1 cellular context compared by ENCODE assay signal in genomic region chr10:104429834-104430233, GRCh38.
TF ChIP-seq lines count a peak whose summit lies in the region.

No MANE protein-coding gene starts in this region.

TF ChIP-seq in GM23338, 12 proteins besides CTCF, POLR2A, EP300 and RAD21 (continued from another document):
- no peak for TF ChIP-seq REST (IDR thresholded peaks at IDR 0.05; ENCODE audit: unreplicated experiment)
- no peak for TF ChIP-seq STAT1 (IDR thresholded peaks at IDR 0.05; ENCODE audit: unreplicated experiment)
- TF ChIP-seq, protein P1, sequence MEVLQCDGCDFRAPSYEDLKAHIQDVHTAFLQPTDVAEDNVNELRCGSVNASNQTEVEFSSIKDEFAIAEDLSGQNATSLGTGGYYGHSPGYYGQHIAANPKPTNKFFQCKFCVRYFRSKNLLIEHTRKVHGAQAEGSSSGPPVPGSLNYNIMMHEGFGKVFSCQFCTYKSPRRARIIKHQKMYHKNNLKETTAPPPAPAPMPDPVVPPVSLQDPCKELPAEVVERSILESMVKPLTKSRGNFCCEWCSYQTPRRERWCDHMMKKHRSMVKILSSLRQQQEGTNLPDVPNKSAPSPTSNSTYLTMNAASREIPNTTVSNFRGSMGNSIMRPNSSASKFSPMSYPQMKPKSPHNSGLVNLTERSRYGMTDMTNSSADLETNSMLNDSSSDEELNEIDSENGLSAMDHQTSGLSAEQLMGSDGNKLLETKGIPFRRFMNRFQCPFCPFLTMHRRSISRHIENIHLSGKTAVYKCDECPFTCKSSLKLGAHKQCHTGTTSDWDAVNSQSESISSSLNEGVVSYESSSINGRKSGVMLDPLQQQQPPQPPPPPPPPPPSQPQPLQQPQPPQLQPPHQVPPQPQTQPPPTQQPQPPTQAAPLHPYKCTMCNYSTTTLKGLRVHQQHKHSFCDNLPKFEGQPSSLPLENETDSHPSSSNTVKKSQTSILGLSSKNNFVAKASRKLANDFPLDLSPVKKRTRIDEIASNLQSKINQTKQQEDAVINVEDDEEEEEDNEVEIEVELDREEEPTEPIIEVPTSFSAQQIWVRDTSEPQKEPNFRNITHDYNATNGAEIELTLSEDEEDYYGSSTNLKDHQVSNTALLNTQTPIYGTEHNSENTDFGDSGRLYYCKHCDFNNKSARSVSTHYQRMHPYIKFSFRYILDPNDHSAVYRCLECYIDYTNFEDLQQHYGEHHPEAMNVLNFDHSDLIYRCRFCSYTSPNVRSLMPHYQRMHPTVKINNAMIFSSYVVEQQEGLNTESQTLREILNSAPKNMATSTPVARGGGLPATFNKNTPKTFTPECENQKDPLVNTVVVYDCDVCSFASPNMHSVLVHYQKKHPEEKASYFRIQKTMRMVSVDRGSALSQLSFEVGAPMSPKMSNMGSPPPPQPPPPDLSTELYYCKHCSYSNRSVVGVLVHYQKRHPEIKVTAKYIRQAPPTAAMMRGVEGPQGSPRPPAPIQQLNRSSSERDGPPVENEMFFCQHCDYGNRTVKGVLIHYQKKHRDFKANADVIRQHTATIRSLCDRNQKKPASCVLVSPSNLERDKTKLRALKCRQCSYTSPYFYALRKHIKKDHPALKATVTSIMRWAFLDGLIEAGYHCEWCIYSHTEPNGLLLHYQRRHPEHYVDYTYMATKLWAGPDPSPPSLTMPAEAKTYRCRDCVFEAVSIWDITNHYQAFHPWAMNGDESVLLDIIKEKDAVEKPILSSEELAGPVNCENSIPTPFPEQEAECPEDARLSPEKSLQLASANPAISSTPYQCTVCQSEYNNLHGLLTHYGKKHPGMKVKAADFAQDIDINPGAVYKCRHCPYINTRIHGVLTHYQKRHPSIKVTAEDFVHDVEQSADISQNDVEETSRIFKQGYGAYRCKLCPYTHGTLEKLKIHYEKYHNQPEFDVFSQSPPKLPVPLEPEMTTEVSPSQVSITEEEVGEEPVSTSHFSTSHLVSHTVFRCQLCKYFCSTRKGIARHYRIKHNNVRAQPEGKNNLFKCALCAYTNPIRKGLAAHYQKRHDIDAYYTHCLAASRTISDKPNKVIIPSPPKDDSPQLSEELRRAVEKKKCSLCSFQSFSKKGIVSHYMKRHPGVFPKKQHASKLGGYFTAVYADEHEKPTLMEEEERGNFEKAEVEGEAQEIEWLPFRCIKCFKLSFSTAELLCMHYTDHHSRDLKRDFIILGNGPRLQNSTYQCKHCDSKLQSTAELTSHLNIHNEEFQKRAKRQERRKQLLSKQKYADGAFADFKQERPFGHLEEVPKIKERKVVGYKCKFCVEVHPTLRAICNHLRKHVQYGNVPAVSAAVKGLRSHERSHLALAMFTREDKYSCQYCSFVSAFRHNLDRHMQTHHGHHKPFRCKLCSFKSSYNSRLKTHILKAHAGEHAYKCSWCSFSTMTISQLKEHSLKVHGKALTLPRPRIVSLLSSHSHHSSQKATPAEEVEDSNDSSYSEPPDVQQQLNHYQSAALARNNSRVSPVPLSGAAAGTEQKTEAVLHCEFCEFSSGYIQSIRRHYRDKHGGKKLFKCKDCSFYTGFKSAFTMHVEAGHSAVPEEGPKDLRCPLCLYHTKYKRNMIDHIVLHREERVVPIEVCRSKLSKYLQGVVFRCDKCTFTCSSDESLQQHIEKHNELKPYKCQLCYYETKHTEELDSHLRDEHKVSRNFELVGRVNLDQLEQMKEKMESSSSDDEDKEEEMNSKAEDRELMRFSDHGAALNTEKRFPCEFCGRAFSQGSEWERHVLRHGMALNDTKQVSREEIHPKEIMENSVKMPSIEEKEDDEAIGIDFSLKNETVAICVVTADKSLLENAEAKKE (CRISPR knock-in tag; IDR thresholded peaks at IDR 0.05): no peak
- TF ChIP-seq NANOG (IDR thresholded peaks at IDR 0.05; ENCODE audit: borderline replicate concordance): no peak
- no peak for TF ChIP-seq JUNB (IDR thresholded peaks at IDR 0.05; ENCODE audit: unreplicated experiment)
- TF ChIP-seq POLR2AphosphoS5 (IDR thresholded peaks at IDR 0.05; ENCODE audit: low read depth): no peak
